Comparison of ENCODE assay signal across 8 cellular contexts in the genomic region with DNA sequence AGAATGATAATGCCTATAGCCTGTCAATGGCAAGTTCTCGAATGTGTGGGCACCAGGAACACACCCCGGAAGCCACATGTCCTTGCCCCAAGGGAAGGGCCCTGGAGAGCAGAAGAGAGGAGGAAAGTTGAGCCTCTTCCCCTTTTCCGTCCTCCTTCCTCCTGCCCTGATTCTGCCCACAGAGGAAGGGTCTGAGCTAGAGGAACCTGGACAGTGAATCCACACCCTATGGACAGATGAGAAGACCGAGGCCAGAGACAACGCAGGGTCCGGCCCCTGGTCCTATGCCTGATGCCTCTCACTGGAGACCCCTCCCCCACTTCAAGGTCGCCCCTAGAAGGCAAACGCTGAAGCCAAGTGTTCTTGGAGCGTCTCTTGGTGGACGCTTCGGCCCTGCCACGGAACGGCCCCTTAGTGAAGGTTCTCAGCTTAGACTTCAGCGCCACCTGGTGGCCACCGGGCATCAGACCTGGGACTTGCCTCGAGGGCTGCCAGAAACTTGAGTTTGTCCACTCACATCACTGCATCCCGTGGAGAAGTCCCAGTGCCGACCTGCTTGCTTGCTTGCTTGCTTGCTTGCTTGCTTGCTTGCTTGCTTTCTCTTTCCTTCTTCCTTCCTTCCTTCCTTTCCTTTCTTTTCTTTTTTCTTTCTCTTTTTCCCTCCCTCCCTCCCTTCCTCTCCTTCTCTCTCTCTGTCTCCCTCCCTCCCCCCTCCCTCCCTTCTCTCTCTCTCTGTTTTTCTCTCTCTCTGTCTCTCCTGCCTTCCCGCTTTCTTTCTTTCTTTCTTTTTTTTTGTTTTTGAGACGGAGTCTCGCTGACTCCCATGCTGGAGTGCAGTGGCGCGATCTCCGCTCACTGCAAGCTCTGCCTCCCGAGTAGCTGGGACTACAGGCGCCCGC. TPM values are rescaled to one million over a fixed set of nuclear protein-coding genes. Genes with fewer than 3 reads are reported as not detected.
A peak's percentile ranks its signal among the peaks of the same experiment; 100 is the strongest.
DNase-seq lines count a peak whose midpoint lies in the region; ATAC-seq, FAIRE-seq and TF ChIP-seq lines count a peak whose summit lies in the region.

No MANE protein-coding gene starts in this region.

- peak overlapping the region; percentile 59 for H3K27ac Mint-ChIP-seq in activated T-helper 1 cell treated with anti-CD3 and anti-CD28 coated beads, Interleukin-12 subunit alpha, Interleukin-12 subunit beta, Interleukin-2, Interleukin-4 antibody, amounts not matched to agents 30 ng/mL and 10 ng/mL and 1 ng/mL, durations not matched to agents 14 hours and 24 hours and 36 hours
- H3K27ac Mint-ChIP-seq in neural progenitor cell, result peak overlapping the region; percentile 66

- peak; percentile 84 for TF ChIP-seq CTCF in RWPE2 (IDR thresholded peaks at IDR 0.05; ENCODE audit: poor library complexity, severe bottlenecking)
- peak; percentile 88 for TF ChIP-seq CTCF in fibroblast of pulmonary artery (IDR thresholded peaks at IDR 0.05; ENCODE audit: low read length, missing control alignments)
- peak; percentile 92 for TF ChIP-seq CTCF in neural progenitor cell (IDR thresholded peaks at IDR 0.05)

- DNase-seq in ACHN (peak; percentile 87), GM19239 (ENCODE audit: insufficient read length, low spot score) (peak; percentile 86), MG63 (peak; percentile 76), RWPE2 (ENCODE audit: low spot score) (peak; percentile 87), fibroblast of pulmonary artery (ENCODE audit: low read depth) (peak; percentile 93), neural progenitor cell (ENCODE audit: low spot score) (peak; percentile 96)
- peak; percentile 82 for DNase-seq in activated T-helper 1 cell treated with anti-CD3 and anti-CD28 coated beads, Interleukin-12 subunit alpha, Interleukin-12 subunit beta, Interleukin-2, Interleukin-4 antibody, amounts not matched to agents 30 ng/mL and 10 ng/mL and 1 ng/mL, durations not matched to agents 14 hours and 24 hours and 36 hours (ENCODE audit: low spot score)
- DNase-seq in stimulated activated naive CD8-positive, alpha-beta T cell treated with anti-CD3 and anti-CD28 coated beads, Interleukin-15, Interleukin-2, amounts not matched to agents 100 U/mL and 50 U/mL, for 24 hours, result peak; percentile 95

- H3K36me3 ChIP-seq in MG63, result no peaks in the 10 kb centered on the region
- H3K36me3 ChIP-seq in RWPE2 (ENCODE audit: low read depth), result no peaks in the 10 kb centered on the region
- H3K36me3 ChIP-seq in neural progenitor cell, result no peaks in the 10 kb centered on the region

- H3K9me3 Mint-ChIP-seq in activated T-helper 1 cell treated with anti-CD3 and anti-CD28 coated beads, Interleukin-12 subunit alpha, Interleukin-12 subunit beta, Interleukin-2, Interleukin-4 antibody, amounts not matched to agents 30 ng/mL and 10 ng/mL and 1 ng/mL, durations not matched to agents 14 hours and 24 hours and 36 hours, result no peaks in the 10 kb centered on the region
- no peaks in the 10 kb centered on the region for H3K9me3 Mint-ChIP-seq in neural progenitor cell

- no peak overlapping the region for H3K4me2 ChIP-seq in neural progenitor cell

- FAIRE-seq in GM19239 (lab: Jason Lieb, UNC), result peak; percentile 99

- no peaks in the 10 kb centered on the region for H3K79me2 ChIP-seq in neural progenitor cell (ENCODE audit: low read depth)

- H3K36me3 Mint-ChIP-seq in activated T-helper 1 cell treated with anti-CD3 and anti-CD28 coated beads, Interleukin-12 subunit alpha, Interleukin-12 subunit beta, Interleukin-2, Interleukin-4 antibody, amounts not matched to agents 30 ng/mL and 10 ng/mL and 1 ng/mL, durations not matched to agents 14 hours and 24 hours and 36 hours (ENCODE audit: low read depth), result no peaks in the 10 kb centered on the region
- H3K36me3 Mint-ChIP-seq in neural progenitor cell, result no peaks in the 10 kb centered on the region

- H3K4me1 Mint-ChIP-seq in activated T-helper 1 cell treated with anti-CD3 and anti-CD28 coated beads, Interleukin-12 subunit alpha, Interleukin-12 subunit beta, Interleukin-2, Interleukin-4 antibody, amounts not matched to agents 30 ng/mL and 10 ng/mL and 1 ng/mL, durations not matched to agents 14 hours and 24 hours and 36 hours (ENCODE audit: low read depth), result peaks cover 5% of the 10 kb centered on the region
- peaks cover 2% of the 10 kb centered on the region for H3K4me1 Mint-ChIP-seq in neural progenitor cell

- H3K27me3 ChIP-seq in MG63 (no peaks in the 10 kb centered on the region), RWPE2 (ENCODE audit: insufficient read depth, poor library complexity, severe bottlenecking) (no peaks in the 10 kb centered on the region), neural progenitor cell (no peaks in the 10 kb centered on the region)

- H3K27ac ChIP-seq in RWPE2 (ENCODE audit: poor library complexity, severe bottlenecking) (no peak overlapping the region), neural progenitor cell (no peak overlapping the region)

- H4K20me1 ChIP-seq in neural progenitor cell (ENCODE audit: low read depth), result no peaks in the 10 kb centered on the region

- intact Hi-C loops in activated T-helper 1 cell treated with anti-CD3 and anti-CD28 coated beads, Interleukin-12 subunit alpha, Interleukin-12 subunit beta, Interleukin-2, Interleukin-4 antibody, amounts not matched to agents 30 ng/mL and 10 ng/mL and 1 ng/mL, durations not matched to agents 14 hours and 24 hours and 36 hours (cut with micrococcal nuclease), result loop anchor here (1.0 kb wide), 6 partner anchors 47 to 270 kb away; a partner anchor contains a TSS

- no peak overlapping the region for H3K4me3 ChIP-seq in MG63
- H3K4me3 ChIP-seq in RWPE2 (ENCODE audit: severe bottlenecking), result no peak overlapping the region
- no peak overlapping the region for H3K4me3 ChIP-seq in fibroblast of pulmonary artery (replicated peaks; ENCODE audit: low read depth, low read length)
- H3K4me3 ChIP-seq in neural progenitor cell, result no peak overlapping the region

- H3K4me3 Mint-ChIP-seq in activated T-helper 1 cell treated with anti-CD3 and anti-CD28 coated beads, Interleukin-12 subunit alpha, Interleukin-12 subunit beta, Interleukin-2, Interleukin-4 antibody, amounts not matched to agents 30 ng/mL and 10 ng/mL and 1 ng/mL, durations not matched to agents 14 hours and 24 hours and 36 hours, result peak overlapping the region; percentile 50
- peak overlapping the region; percentile 43 for H3K4me3 Mint-ChIP-seq in neural progenitor cell

- in situ Hi-C loops in ACHN (cut with HindIII; ENCODE audit: low pct_ligation_motif_present, low pct_unique_long_range_greater_than_20kb, low sequenced_read_pairs), result loop anchor here (25.0 kb wide), 1 partner anchor 201 kb away; no protein-coding TSS in a partner anchor

- H2AFZ ChIP-seq in neural progenitor cell (replicated peaks), result peak overlapping the region; percentile 53

- H3K4me1 ChIP-seq in RWPE2 (ENCODE audit: insufficient read depth, poor library complexity, severe bottlenecking) (no peaks in the 10 kb centered on the region), neural progenitor cell (no peaks in the 10 kb centered on the region)

- no peaks in the 10 kb centered on the region for H3K9me3 ChIP-seq in MG63
- H3K9me3 ChIP-seq in RWPE2 (ENCODE audit: severe bottlenecking), result no peaks in the 10 kb centered on the region
- H3K9me3 ChIP-seq in neural progenitor cell (ENCODE audit: low read depth), result no peaks in the 10 kb centered on the region

- H3K9ac ChIP-seq in neural progenitor cell, result no peak overlapping the region

- H3K27me3 Mint-ChIP-seq in activated T-helper 1 cell treated with anti-CD3 and anti-CD28 coated beads, Interleukin-12 subunit alpha, Interleukin-12 subunit beta, Interleukin-2, Interleukin-4 antibody, amounts not matched to agents 30 ng/mL and 10 ng/mL and 1 ng/mL, durations not matched to agents 14 hours and 24 hours and 36 hours (ENCODE audit: insufficient read depth), result peaks cover 2% of the 10 kb centered on the region
- H3K27me3 Mint-ChIP-seq in neural progenitor cell (ENCODE audit: insufficient read depth, low read depth), result peaks cover 5% of the 10 kb centered on the region

- peak; percentile 99 for ATAC-seq in RWPE2 (ENCODE audit: low read depth)
- peak; percentile 97 for ATAC-seq in stimulated activated naive CD8-positive, alpha-beta T cell treated with anti-CD3 and anti-CD28 coated beads, Interleukin-15, Interleukin-2, amounts not matched to agents 100 U/mL and 50 U/mL, for 24 hours

- H3F3A ChIP-seq in neural progenitor cell (ENCODE audit: low read depth), result no peaks in the 10 kb centered on the region

RNA-seq across cellular contexts. Expression of a gene that starts 20.6 kb away (rescaled TPM):
- 1.3 TPM in 1 of 2 replicates, not detected in the other for total RNA-seq in MG63 (2014; rRNA removed; shearing (Covaris generic); ENCODE audit: low replicate concordance)
- total RNA-seq in activated T-helper 1 cell treated with anti-CD3 and anti-CD28 coated beads, Interleukin-12 subunit alpha, Interleukin-12 subunit beta, Interleukin-2, Interleukin-4 antibody, amounts not matched to agents 30 ng/mL and 10 ng/mL and 1 ng/mL, durations not matched to agents 14 hours and 24 hours and 36 hours, result 1.1 and 1.7 TPM in 2 replicates
- not detected in 2 replicates for total RNA-seq in neural progenitor cell (ENCODE audit: low replicate concordance)

RNA-seq across cellular contexts. Expression of a gene that starts 46.7 kb away (rescaled TPM):
- total RNA-seq in MG63 (2014; rRNA removed; shearing (Covaris generic); ENCODE audit: low replicate concordance), result 18.9 and 33.9 TPM in 2 replicates
- total RNA-seq in activated T-helper 1 cell treated with anti-CD3 and anti-CD28 coated beads, Interleukin-12 subunit alpha, Interleukin-12 subunit beta, Interleukin-2, Interleukin-4 antibody, amounts not matched to agents 30 ng/mL and 10 ng/mL and 1 ng/mL, durations not matched to agents 14 hours and 24 hours and 36 hours, result 80.3 and 87.3 TPM in 2 replicates
- total RNA-seq in neural progenitor cell (ENCODE audit: low replicate concordance), result 71.4 and 88.5 TPM in 2 replicates
